Comparison of ENCODE assay signal across 10 cellular contexts in the genomic region with DNA sequence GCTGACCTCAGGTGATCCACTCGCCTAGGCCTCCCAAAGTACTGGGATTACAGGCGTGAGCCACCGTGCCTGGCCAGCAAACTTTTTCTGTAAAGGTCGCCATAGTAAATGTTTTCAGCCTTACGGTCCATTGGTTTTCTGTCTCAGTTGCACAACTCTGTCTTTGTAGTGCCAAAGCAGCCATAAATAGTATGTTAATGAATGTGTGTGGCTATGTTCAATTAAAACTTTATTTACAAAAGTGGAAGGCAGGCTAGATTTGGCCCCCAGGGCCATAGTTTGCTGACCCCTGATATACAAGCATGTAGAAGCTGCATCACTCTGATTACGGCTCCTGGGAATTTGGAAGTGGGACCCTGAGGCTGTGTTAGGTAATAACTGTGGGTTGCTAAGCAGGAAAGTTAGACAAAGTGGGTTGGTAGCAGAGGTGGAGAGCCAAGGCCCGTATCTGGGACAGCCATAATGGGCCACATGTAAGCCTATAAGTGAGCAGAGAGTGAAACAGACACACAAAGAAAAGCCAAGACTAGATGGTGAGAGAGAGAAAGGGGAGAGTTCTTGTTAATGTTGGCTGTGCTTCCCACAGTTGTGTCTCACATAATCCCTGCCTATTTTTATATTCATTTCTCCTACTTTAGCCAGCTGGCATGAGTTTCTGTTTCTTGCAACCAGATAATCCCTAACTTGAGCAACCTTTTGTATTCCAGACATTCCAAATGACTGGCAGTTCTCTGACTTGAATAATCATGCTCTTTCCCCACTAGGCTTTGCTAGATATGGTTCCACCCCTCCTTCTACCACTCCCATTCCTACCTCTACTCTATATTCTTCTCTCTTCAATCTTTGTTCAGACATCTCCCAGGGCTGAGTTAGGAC. TPM values are rescaled to one million over a fixed set of nuclear protein-coding genes. Genes with fewer than 3 reads are reported as not detected.
DNase-seq lines count a peak whose midpoint lies in the region; ATAC-seq and TF ChIP-seq lines count a peak whose summit lies in the region.
"Had no signal": no experiment of that assay in that cellular context is flagged by ENCODE, and none has a peak within 500 bp of the region (broad histone marks: within the 10 kb centered on the region; RNA-seq: fewer than 3 reads in every experiment).

No MANE protein-coding gene starts in this region.

- H3K4me3 ChIP-seq in cardiac fibroblast (replicated peaks in 1 of 2; ENCODE audit: low read depth in 2 of 2, low read length in 2 of 2) (no peak overlapping the region), left ventricle myocardium inferior (no peak overlapping the region), skeletal muscle tissue (ENCODE audit: low read length in 3 of 3) (peak overlapping the region in 2 of 3 donors; percentile 36 to 40)
- H3K4me3 ChIP-seq: hepatocyte, SJCRH30, stomach had no signal

- H3K4me1 ChIP-seq in left ventricle myocardium inferior (peaks cover 15% of the 10 kb centered on the region), skeletal muscle tissue (ENCODE audit: control insufficient read depth in 3 of 3, insufficient read depth in 3 of 3, low read length in 3 of 3) (peaks cover 11 to 20% (median 14%) of the 10 kb centered on the region in 3 donors)

- H3K9ac ChIP-seq in skeletal muscle tissue (ENCODE audit: low read depth in 1 of 3, low read length in 3 of 3) = peak overlapping the region; percentile 41 to 60 (median 44)

- H3K27me3 ChIP-seq in left ventricle myocardium inferior (ENCODE audit: low read depth) (no peaks in the 10 kb centered on the region), skeletal muscle tissue (ENCODE audit: control insufficient read depth in 3 of 3, insufficient read depth in 3 of 3, low read length in 3 of 3) (no peaks in the 10 kb centered on the region)
- H3K27me3 ChIP-seq: hepatocyte, SJCRH30, stomach had no signal

- TF ChIP-seq CTCF in cardiac fibroblast (IDR thresholded peaks at IDR 0.05; ENCODE audit: low read depth, low read length) (no peak), left ventricle myocardium inferior (IDR thresholded peaks at IDR 0.05; ENCODE audit: borderline replicate concordance) (no peak)

- DNase-seq in HCEC 1CT (peak; percentile 67), cardiac fibroblast (ENCODE audit: low read depth in 2 of 2) (peak; percentile 37 to 86), left ventricle myocardium inferior (no peak), EL (no peak), NCI-H2029 treated with DMSO at 0.1 percent for 48 hours (lab: John Stamatoyannopoulos, UW) (no peak)
- DNase-seq: stomach had no signal

- intact Hi-C loops in left ventricle myocardium inferior (cut with micrococcal nuclease) = no loop called here

- ATAC-seq in GM18909 (IDR thresholded peaks at IDR 0.05; ENCODE audit: poor library complexity, unreplicated experiment) = no peak

- H3K27ac ChIP-seq in left ventricle myocardium inferior (replicated peaks) (peak overlapping the region; percentile 28), skeletal muscle tissue (ENCODE audit: low read depth, low read length) (peak overlapping the region; percentile 97)
- H3K27ac ChIP-seq: hepatocyte, SJCRH30 had no signal

- H3K36me3 ChIP-seq in left ventricle myocardium inferior (no peaks in the 10 kb centered on the region), skeletal muscle tissue (ENCODE audit: control insufficient read depth in 3 of 3, insufficient read depth in 3 of 3, low read length in 3 of 3) (no peaks in the 10 kb centered on the region)
- H3K36me3 ChIP-seq: SJCRH30, stomach had no signal

- peaks cover 12% of the 10 kb centered on the region for H3K9me3 ChIP-seq in left ventricle myocardium inferior (replicated peaks)
- no peaks in the 10 kb centered on the region for H3K9me3 ChIP-seq in skeletal muscle tissue (ENCODE audit: control insufficient read depth in 3 of 3, low read length in 3 of 3)

RNA-seq across cellular contexts. Expression of gene FOXN2, which starts 7.8 kb away (rescaled TPM):
- total RNA-seq in left ventricle myocardium inferior = 9.6 TPM
- total RNA-seq in skeletal muscle tissue = 34.4 TPM

Comparison
In these comparisons a context has a peak if more than half of its experiments do, and no peak if none do; other contexts are left out.
1. DNase-seq: peak in HCEC 1CT (single experiment) and cardiac fibroblast (2 of 2); none in left ventricle myocardium inferior (single experiment), EL (single experiment) and NCI-H2029 treated with DMSO at 0.1 percent for 48 hours (single experiment).
2. H3K4me3 ChIP-seq: peak in skeletal muscle tissue (2 of 3); none in cardiac fibroblast (0 of 2) and left ventricle myocardium inferior (single experiment).